Comparison of ENCODE assay signal across 25 cellular contexts in the genomic region with DNA sequence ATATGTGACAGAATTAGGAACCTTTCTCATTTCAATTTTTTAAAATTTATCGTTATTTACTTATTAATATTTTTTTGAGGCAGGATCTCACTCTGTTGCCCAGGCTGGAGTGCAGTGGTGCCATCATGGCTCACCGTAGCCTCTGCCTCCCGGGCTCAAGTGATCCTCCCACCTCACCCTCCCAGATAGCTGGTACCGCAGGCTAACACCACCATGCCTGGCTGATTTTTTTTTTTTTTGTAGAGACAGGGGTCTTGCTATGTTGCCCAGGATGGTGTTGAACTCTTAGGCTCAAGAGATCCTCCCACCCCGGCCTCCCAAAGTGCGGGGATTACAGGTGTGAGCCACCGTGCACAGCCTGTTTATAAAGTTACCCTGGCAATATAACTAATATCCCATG.
DNase-seq lines count a peak whose midpoint lies in the region; ATAC-seq and TF ChIP-seq lines count a peak whose summit lies in the region.
"Had no signal": no experiment of that assay in that cellular context is flagged by ENCODE, and none has a peak within 500 bp of the region (broad histone marks: within the 10 kb centered on the region; RNA-seq: fewer than 3 reads in every experiment).

No MANE protein-coding gene starts in this region.

- H3K4me1 ChIP-seq in left ventricle myocardium inferior (peaks cover 64% of the 10 kb centered on the region), lower lobe of right lung (peaks cover 20% of the 10 kb centered on the region), stomach smooth muscle (ENCODE audit: control insufficient read depth, insufficient read depth, low read length) (peaks cover 11% of the 10 kb centered on the region), vagina (peaks cover 43% of the 10 kb centered on the region)

- no peak overlapping the region for H3K4me3 Mint-ChIP-seq in activated CD4-positive, alpha-beta T cell treated with anti-CD3 and anti-CD28 coated beads, Interleukin-2, amount 10 ng/mL, durations not matched to agents 24 days and 14 days
- H3K4me3 Mint-ChIP-seq: activated CD4-positive, alpha-beta T cell treated with anti-CD3 and anti-CD28 coated beads for 36 hours; activated naive CD8-positive, alpha-beta T cell treated with anti-CD3 and anti-CD28 coated beads, Interleukin-2, amount 50 U/mL, for 24 hours; central memory CD8-positive, alpha-beta T cell; stimulated activated naive CD8-positive, alpha-beta T cell treated with anti-CD3 and anti-CD28 coated beads, Interleukin-15, amount 100 ng/mL, for 72 hours; T-helper 2 cell treated with Interferon-gamma antibody and Interleukin-4, amounts not matched to agents 5 μg/mL and 100 μg/mL, for 36 hours had no signal

- ATAC-seq in left ventricle myocardium superior (no peak), lower lobe of right lung (no peak), GM18520 (IDR thresholded peaks at IDR 0.05; ENCODE audit: unreplicated experiment) (no peak)
- ATAC-seq: activated CD4-positive, alpha-beta T cell treated with anti-CD3 and anti-CD28 coated beads for 36 hours; activated naive CD8-positive, alpha-beta T cell treated with anti-CD3 and anti-CD28 coated beads, Interleukin-2, amount 50 U/mL, for 24 hours; GM12878; stimulated activated naive CD8-positive, alpha-beta T cell treated with anti-CD3 and anti-CD28 coated beads, Interleukin-15, amount 100 ng/mL, for 72 hours had no signal

- peak overlapping the region; percentile 99 for H3K27ac ChIP-seq in left ventricle myocardium inferior (replicated peaks)
- peak overlapping the region; percentile 79 for H3K27ac ChIP-seq in lower lobe of right lung
- H3K27ac ChIP-seq in stomach smooth muscle (ENCODE audit: low read length) = peak overlapping the region; percentile 98
- peak overlapping the region; percentile 100 for H3K27ac ChIP-seq in vagina

- intact Hi-C loops in left ventricle myocardium inferior (cut with micrococcal nuclease) = no loop called here
- intact Hi-C loops in left ventricle myocardium superior (cut with micrococcal nuclease) = no loop called here
- intact Hi-C loops in lower lobe of right lung (cut with DNase I) = no loop called here
- intact Hi-C loops in vagina (cut with DNase I) = loop anchor here (10.0 kb wide), 2 partner anchors 53 to 137 kb away; no protein-coding TSS in a partner anchor
- intact Hi-C loops in activated CD4-positive, alpha-beta T cell treated with anti-CD3 and anti-CD28 coated beads, Interleukin-2, amount 10 ng/mL, durations not matched to agents 24 days and 14 days (cut with micrococcal nuclease) = no loop called here
- intact Hi-C loops in posterior vena cava (cut with DNase I) = loop anchor here (5.0 to 10.0 kb wide), 2 partner anchors 94 to 97 kb away; no protein-coding TSS in a partner anchor

- H3K36me3 Mint-ChIP-seq in activated CD4-positive, alpha-beta T cell treated with anti-CD3 and anti-CD28 coated beads, Interleukin-2, amount 10 ng/mL, durations not matched to agents 24 days and 14 days (ENCODE audit: low read depth) = peaks cover 3% of the 10 kb centered on the region

- H3K36me3 ChIP-seq in left ventricle myocardium inferior (no peaks in the 10 kb centered on the region), lower lobe of right lung (no peaks in the 10 kb centered on the region), stomach smooth muscle (ENCODE audit: control insufficient read depth in 2 of 2, insufficient read depth in 2 of 2, low read length in 2 of 2) (no peaks in the 10 kb centered on the region), vagina (no peaks in the 10 kb centered on the region)

- H3K9ac ChIP-seq in stomach smooth muscle (ENCODE audit: low read length in 2 of 2) = no peak overlapping the region

- H3K27ac Mint-ChIP-seq in activated CD4-positive, alpha-beta T cell treated with anti-CD3 and anti-CD28 coated beads, Interleukin-2, amount 10 ng/mL, durations not matched to agents 24 days and 14 days = no peak overlapping the region
- H3K27ac Mint-ChIP-seq: activated CD4-positive, alpha-beta T cell treated with anti-CD3 and anti-CD28 coated beads for 36 hours; activated naive CD8-positive, alpha-beta T cell treated with anti-CD3 and anti-CD28 coated beads, Interleukin-2, amount 50 U/mL, for 24 hours; CD4-positive, CD25-positive, alpha-beta regulatory T cell; stimulated activated naive CD8-positive, alpha-beta T cell treated with anti-CD3 and anti-CD28 coated beads, Interleukin-15, amount 100 ng/mL, for 72 hours; T-helper 2 cell treated with Interferon-gamma antibody and Interleukin-4, amounts not matched to agents 5 μg/mL and 100 μg/mL, for 36 hours had no signal

- H3K4me1 Mint-ChIP-seq in activated CD4-positive, alpha-beta T cell treated with anti-CD3 and anti-CD28 coated beads, Interleukin-2, amount 10 ng/mL, durations not matched to agents 24 days and 14 days = peaks cover 13% of the 10 kb centered on the region

- no peak for DNase-seq in left ventricle myocardium inferior
- no peak for DNase-seq in left ventricle myocardium superior
- DNase-seq in lower lobe of right lung = no peak
- no peak for DNase-seq in vagina (ENCODE audit: extremely low spot score in 2 of 2)
- no peak for DNase-seq in activated CD4-positive, alpha-beta T cell treated with anti-CD3 and anti-CD28 coated beads, Interleukin-2, amount 10 ng/mL, durations not matched to agents 24 days and 14 days
- DNase-seq in posterior vena cava (ENCODE audit: low spot score) = no peak
- DNase-seq: 8988T; activated CD4-positive, alpha-beta T cell treated with anti-CD3 and anti-CD28 coated beads for 36 hours; activated CD8-positive, alpha-beta memory T cell treated with anti-CD3 and anti-CD28 coated beads for 24 hours; activated naive CD8-positive, alpha-beta T cell treated with anti-CD3 and anti-CD28 coated beads, Interleukin-2, amount 50 U/mL, for 24 hours; CD4-positive, CD25-positive, alpha-beta regulatory T cell; dorsolateral prefrontal cortex; glutamatergic neuron; HCEC 1CT; NCI-H1436 treated with DMSO at 0.1 percent for 48 hours; NCI-H345; NCI-H748 treated with DMSO at 0.1 percent for 48 hours; posterior cingulate gyrus; stimulated activated naive CD8-positive, alpha-beta T cell treated with anti-CD3 and anti-CD28 coated beads, Interleukin-15, amount 100 ng/mL, for 72 hours had no signal

- H3K27me3 Mint-ChIP-seq in activated CD4-positive, alpha-beta T cell treated with anti-CD3 and anti-CD28 coated beads, Interleukin-2, amount 10 ng/mL, durations not matched to agents 24 days and 14 days = peaks cover 31% of the 10 kb centered on the region

- no peak for TF ChIP-seq POLR2A in vagina (IDR thresholded peaks at IDR 0.05)

- H3K9me3 ChIP-seq in left ventricle myocardium inferior (replicated peaks) (no peaks in the 10 kb centered on the region), lower lobe of right lung (no peaks in the 10 kb centered on the region), stomach smooth muscle (ENCODE audit: control insufficient read depth in 2 of 2, low read length in 2 of 2) (no peaks in the 10 kb centered on the region), vagina (no peaks in the 10 kb centered on the region)

- TF ChIP-seq CTCF in left ventricle myocardium inferior (IDR thresholded peaks at IDR 0.05; ENCODE audit: borderline replicate concordance) (no peak), lower lobe of right lung (IDR thresholded peaks at IDR 0.05) (no peak), vagina (IDR thresholded peaks at IDR 0.05) (no peak)

- H3K27me3 ChIP-seq in left ventricle myocardium inferior (ENCODE audit: low read depth) (no peaks in the 10 kb centered on the region), lower lobe of right lung (ENCODE audit: low read depth) (no peaks in the 10 kb centered on the region), stomach smooth muscle (ENCODE audit: control insufficient read depth in 1 of 2, insufficient read depth in 2 of 2, low read length in 2 of 2) (no peaks in the 10 kb centered on the region), vagina (no peaks in the 10 kb centered on the region)
- H3K27me3 ChIP-seq: dorsolateral prefrontal cortex had no signal

- no peak overlapping the region for H3K4me3 ChIP-seq in left ventricle myocardium inferior
- no peak overlapping the region for H3K4me3 ChIP-seq in lower lobe of right lung
- no peak overlapping the region for H3K4me3 ChIP-seq in stomach smooth muscle (ENCODE audit: low read length in 2 of 2)
- no peak overlapping the region for H3K4me3 ChIP-seq in vagina
- H3K4me3 ChIP-seq: GM12878 had no signal

- no peaks in the 10 kb centered on the region for H3K9me3 Mint-ChIP-seq in activated CD4-positive, alpha-beta T cell treated with anti-CD3 and anti-CD28 coated beads, Interleukin-2, amount 10 ng/mL, durations not matched to agents 24 days and 14 days
- H3K9me3 Mint-ChIP-seq: activated naive CD8-positive, alpha-beta T cell treated with anti-CD3 and anti-CD28 coated beads, Interleukin-2, amount 50 U/mL, for 24 hours; central memory CD8-positive, alpha-beta T cell; neural crest cell; stimulated activated naive CD8-positive, alpha-beta T cell treated with anti-CD3 and anti-CD28 coated beads, Interleukin-15, amount 100 ng/mL, for 72 hours; T-helper 2 cell treated with Interferon-gamma antibody and Interleukin-4, amounts not matched to agents 5 μg/mL and 100 μg/mL, for 36 hours had no signal

Comparison
In these comparisons a context has a peak if more than half of its experiments do, and no peak if none do; other contexts are left out.
1. intact Hi-C loops: an anchor here in vagina (10.0 kb wide) and posterior vena cava (5.0 to 10.0 kb wide); none called in left ventricle myocardium inferior, left ventricle myocardium superior, lower lobe of right lung and activated CD4-positive, alpha-beta T cell treated with anti-CD3 and anti-CD28 coated beads, Interleukin-2, amount 10 ng/mL, durations not matched to agents 24 days and 14 days.